ENCODE assay signal across 9 cellular contexts in the genomic region with DNA sequence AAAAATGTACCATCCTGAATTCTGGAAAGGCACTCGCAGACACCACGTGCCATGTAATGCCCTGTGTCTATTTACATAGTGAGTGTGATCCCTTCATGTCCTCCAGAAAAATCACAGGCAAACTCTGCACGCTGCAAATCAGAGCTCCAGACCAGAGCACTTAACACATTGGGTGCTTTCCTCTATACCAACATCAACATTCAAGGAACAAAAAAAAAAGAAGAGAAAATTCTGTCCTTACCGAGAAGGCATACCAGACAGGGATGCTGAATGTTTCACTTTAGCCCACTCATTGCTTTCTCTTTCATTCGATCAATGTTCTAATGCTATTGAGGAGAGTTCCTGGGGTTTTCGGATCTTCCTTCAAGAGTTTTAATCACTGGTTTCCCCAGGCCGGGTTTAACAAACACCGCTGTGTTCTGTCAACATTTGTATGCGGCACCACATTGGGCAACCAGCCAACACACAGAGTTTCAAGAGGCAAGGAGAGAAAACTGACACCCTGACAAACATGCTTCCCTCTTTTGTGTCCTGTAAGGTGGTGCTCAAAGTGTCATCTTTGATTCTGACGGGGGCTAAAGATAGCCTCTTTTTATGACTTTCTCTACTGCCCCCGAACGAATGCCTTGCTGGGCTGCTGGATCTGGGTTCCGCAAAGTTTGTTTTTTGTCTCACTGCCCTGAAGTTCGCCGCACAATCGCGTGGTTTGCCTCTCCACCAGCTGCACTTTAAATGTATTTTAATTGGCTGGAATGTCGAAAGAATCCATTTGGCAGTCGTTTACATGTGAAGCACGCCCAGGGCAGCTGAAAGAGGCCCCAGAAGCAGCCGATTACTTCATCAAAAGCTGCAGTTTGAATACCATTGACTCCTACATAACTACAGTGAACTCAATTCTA.
A peak's percentile ranks its signal among the peaks of the same experiment; 100 is the strongest.
DNase-seq lines count a peak whose midpoint lies in the region; ATAC-seq and TF ChIP-seq lines count a peak whose summit lies in the region.
"Had no signal": no experiment of that assay in that cellular context is flagged by ENCODE, and none has a peak within 500 bp of the region (broad histone marks: within the 10 kb centered on the region; RNA-seq: fewer than 3 reads in every experiment).

No MANE protein-coding gene starts in this region.

- H3K9me3 ChIP-seq in SJCRH30 (replicated peaks) (no peaks in the 10 kb centered on the region; the same call in 1 of the 2 replicates), ovary (no peaks in the 10 kb centered on the region)

- intact Hi-C loops in Right ventricle myocardium superior (cut with DNase I), result loop anchor here (5.0 kb wide), 1 partner anchor 93 kb away; no protein-coding TSS in a partner anchor
- intact Hi-C loops in ovary (cut with DNase I), result no loop called here

- H3K4me1 ChIP-seq in SJCRH30 (peaks cover 2% of the 10 kb centered on the region; the same call in 1 of the 2 replicates), ovary (ENCODE audit: insufficient read depth) (no peaks in the 10 kb centered on the region)

- no peak for TF ChIP-seq POLR2A in ovary (IDR thresholded peaks at IDR 0.05)

- TF ChIP-seq CTCF in ovary (IDR thresholded peaks at IDR 0.05) (no peak), GM20000 (IDR thresholded peaks at IDR 0.05; ENCODE audit: extremely low read depth, missing control alignments) (no peak)

- no peaks in the 10 kb centered on the region for H3K36me3 ChIP-seq in SJCRH30
- no peaks in the 10 kb centered on the region for H3K36me3 ChIP-seq in ovary

- H3K27ac ChIP-seq in SJCRH30 (no peak overlapping the region), ovary (no peak overlapping the region)
- H3K27ac ChIP-seq: KMS-11 had no signal

- ATAC-seq in Right ventricle myocardium superior (ENCODE audit: poor library complexity), result peak; percentile 75
- no peak for ATAC-seq in HG03095 (IDR thresholded peaks at IDR 0.05; ENCODE audit: unreplicated experiment)
- no peak for ATAC-seq in HG02623 (IDR thresholded peaks at IDR 0.05; ENCODE audit: unreplicated experiment)
- no peak for ATAC-seq in HG02852 (IDR thresholded peaks at IDR 0.05; ENCODE audit: unreplicated experiment)

- H3K4me3 ChIP-seq in SJCRH30 (peak overlapping the region; percentile 8), ovary (peak overlapping the region; percentile 5)

- TF ChIP-seq EP300 in ovary (IDR thresholded peaks at IDR 0.05), result no peak

- WGBS in ovary, 3 donors, result 2 to 6% (median 3%) methylated on average over 21 of the region's 21 CpGs

- H3K27me3 ChIP-seq in SJCRH30 (0 out of 2 replicates have a peak, but pooled peaks cover 3% of the 10 kb centered on the region), ovary (no peaks in the 10 kb centered on the region)

- DNase-seq in HK-2 (ENCODE audit: unreplicated experiment) (peak; percentile 16), SJCRH30 (peak; percentile 54 to 68), Right ventricle myocardium superior (peak; percentile 55), ovary (peak; percentile 24 to 53 (median 30)), GM20000 (ENCODE audit: low spot score) (no peak)
